ENCODE assay signal across 1 cellular context in genomic region chr10:102975483-102976057, GRCh38.
TF ChIP-seq lines count a peak whose summit lies in the region.

No MANE protein-coding gene starts in this region.

TF ChIP-seq in IMR-90, 13 proteins besides CTCF, POLR2A, EP300 and RAD21:
- no peak for TF ChIP-seq RFX5 (IDR thresholded peaks at IDR 0.05; ENCODE audit: low read depth, low read length)
- no peak for TF ChIP-seq MAZ (IDR thresholded peaks at IDR 0.05; ENCODE audit: borderline replicate concordance, low read depth, low read length)
- no peak for TF ChIP-seq CEBPB (IDR thresholded peaks at IDR 0.05; ENCODE audit: low read depth, low read length)
- no peak for TF ChIP-seq MXI1 (IDR thresholded peaks at IDR 0.05; ENCODE audit: borderline replicate concordance, low read depth, low read length)
- TF ChIP-seq SMC3 (IDR thresholded peaks at IDR 0.05; ENCODE audit: low read depth, low read length) = no peak
